Comparison of ENCODE assay signal across 28 cellular contexts in genomic region chr7:47377741-47378140, GRCh38.
"Had no signal": no experiment of that assay in that cellular context is flagged by ENCODE, and none has a peak within 500 bp of the region (broad histone marks: within the 10 kb centered on the region; RNA-seq: fewer than 3 reads in every experiment).

No MANE protein-coding gene starts in this region.

- H3K27me3 ChIP-seq: pancreas, tibial nerve, vagina had no signal

- H3K9me3 ChIP-seq: pancreas, psoas muscle, tibial nerve, vagina had no signal

- H3K4me3 ChIP-seq: pancreas, psoas muscle, smooth muscle cell, tibial nerve, vagina had no signal

- ATAC-seq: activated CD4-positive, CD25-positive, alpha-beta regulatory T cell treated with anti-CD3 and anti-CD28 coated beads, Interleukin-2, amount 50 U/mL, for 24 hours; activated T-helper 17 cell treated with anti-CD3 and anti-CD28 coated beads, Interleukin-2, amount 50 U/mL, for 72 hours; naive thymus-derived CD8-positive, alpha-beta T cell; pancreas; psoas muscle had no signal

- DNase-seq: activated CD4-positive, alpha-beta memory T cell treated with anti-CD3 and anti-CD28 coated beads for 36 hours; activated CD4-positive, alpha-beta T cell treated with anti-CD3 and anti-CD28 coated beads for 48 hours; activated CD8-positive, alpha-beta memory T cell treated with anti-CD3 and anti-CD28 coated beads, Interleukin-2, amount 50 U/mL, for 48 hours; activated gamma-delta T cell treated with Interleukin-2 at 50 U/mL for 16 hours; activated naive CD4-positive, alpha-beta T cell treated with anti-CD3 and anti-CD28 coated beads, Interleukin-2, amount 50 U/mL, for 16 hours; activated T-cell treated with anti-CD3 and anti-CD28 coated beads, Interleukin-2, amount 50 U/mL, for 24 hours; amniotic stem cell; central memory CD4-positive, alpha-beta T cell; dermis blood vessel endothelial cell; effector CD4-positive, alpha-beta T cell; erythroblast; hippocampal formation; kidney; naive thymus-derived CD8-positive, alpha-beta T cell; nucleus accumbens; stimulated activated CD4-positive, alpha-beta T cell treated with anti-CD3 and anti-CD28 coated beads, Interleukin-15, amount 100 ng/mL, for 24 hours; stimulated activated CD4-positive, alpha-beta T cell treated with anti-CD3 and anti-CD28 coated beads, Interleukin-2, amount 100 ng/mL, for 24 hours; stimulated activated naive CD4-positive, alpha-beta T cell treated with Interleukin-2 at 50 U/mL for 16 hours; SW 1271; T-helper 9 cell; WERI-Rb-1 had no signal

- H3K4me2 ChIP-seq: smooth muscle cell had no signal

- H3K27ac ChIP-seq: pancreas, psoas muscle, tibial nerve, vagina, WERI-Rb-1 had no signal

- H3K36me3 ChIP-seq: pancreas, tibial nerve, vagina, WERI-Rb-1 had no signal
